In the genomic region with DNA sequence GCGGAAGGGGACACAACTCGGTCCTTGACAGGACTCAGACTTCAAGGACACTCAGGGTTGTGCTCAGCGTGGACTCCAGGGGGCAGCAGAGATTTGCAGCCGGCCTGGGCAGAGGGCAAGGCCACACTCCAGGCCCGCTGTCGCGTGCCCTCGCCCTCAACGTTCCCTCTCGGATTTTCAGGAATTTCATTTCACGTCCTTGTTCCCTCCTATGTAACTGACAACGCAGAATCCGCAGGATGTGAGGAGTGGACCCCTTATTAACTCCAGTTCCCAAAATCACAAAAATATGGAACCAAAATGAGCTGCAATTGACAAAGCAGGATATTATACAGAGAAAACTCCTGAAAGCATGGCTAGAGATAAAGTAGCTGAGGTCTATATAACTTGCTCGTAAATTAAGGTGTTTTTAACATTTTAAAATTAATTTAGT, we compare ENCODE assay signal across 8 cellular contexts. TPM values are rescaled to one million over a fixed set of nuclear protein-coding genes. Genes with fewer than 3 reads are reported as not detected.
A peak's percentile ranks its signal among the peaks of the same experiment; 100 is the strongest.
DNase-seq lines count a peak whose midpoint lies in the region; ATAC-seq lines count a peak whose summit lies in the region.

No MANE protein-coding gene starts in this region.

- no peak overlapping the region for H3K4me3 ChIP-seq in aorta (ENCODE audit: low read length in 2 of 2)

- intact Hi-C loops in posterior cingulate gyrus (cut with DNase I) (loop anchor here (1.0 to 10.0 kb wide), 2 partner anchors 137 to 324 kb away; no protein-coding TSS in a partner anchor), aorta (cut with DNase I) (loop anchor here (2.0 to 10.0 kb wide), 4 partner anchors 137 to 467 kb away; no protein-coding TSS in a partner anchor)

- no peaks in the 10 kb centered on the region for H3K36me3 ChIP-seq in aorta (ENCODE audit: control insufficient read depth in 1 of 2, insufficient read depth in 2 of 2, low read length in 1 of 2)

- H3K9me3 ChIP-seq in aorta (ENCODE audit: control insufficient read depth, low read length) = no peaks in the 10 kb centered on the region

- no peaks in the 10 kb centered on the region for H3K27me3 ChIP-seq in aorta (ENCODE audit: control insufficient read depth in 1 of 2, insufficient read depth in 2 of 2, low read length in 1 of 2)

- H3K4me1 ChIP-seq in aorta (ENCODE audit: control insufficient read depth in 1 of 2, insufficient read depth in 2 of 2, low read length in 2 of 2) = no peaks in the 10 kb centered on the region

- ATAC-seq in GM21526 (IDR thresholded peaks at IDR 0.05; ENCODE audit: low FRiP score, unreplicated experiment) = peak; percentile 94
- peak; percentile 95 for ATAC-seq in aorta (ENCODE audit: low FRiP score)

- WGBS in aorta, 2 donors = 14 to 22% methylated on average over 14 of the region's 14 CpGs

- DNase-seq in Daoy (ENCODE audit: low read depth) = peak; percentile 67
- DNase-seq in HT-29 (ENCODE audit: low spot score) = peak; percentile 64
- peak; percentile 17 to 41 for DNase-seq in SHP77 (lab: John Stamatoyannopoulos, UW)
- DNase-seq in activated effector memory CD4-positive, alpha-beta T cell treated with anti-CD3 and anti-CD28 coated beads, Interleukin-2, amount 50 U/mL, for 16 hours = peak; percentile 88
- DNase-seq in globus pallidus (ENCODE audit: low spot score) = peak; percentile 57
- peak; percentile 34 to 94 (median 72) for DNase-seq in posterior cingulate gyrus
- peak; percentile 75 to 89 for DNase-seq in aorta

- H3K27ac ChIP-seq in aorta (ENCODE audit: low read depth in 1 of 2, low read length in 2 of 2) = no peak overlapping the region

RNA-seq across cellular contexts. Expression of a gene that starts 21.0 kb away (rescaled TPM):
- 38.3 and 51.5 TPM in 2 replicates for total RNA-seq in Daoy (2014; rRNA removed; shearing (Covaris generic))
- 44.1 and 55.1 TPM in 2 replicates for total RNA-seq in HT-29 (2014; rRNA removed; shearing (Covaris generic))
- total RNA-seq in aorta = 10 to 100 TPM; 73.6 to 78.4 TPM
- 10 to 100 TPM; 65.1 to 72.0 TPM for polyA plus RNA-seq in aorta

Comparison
In these comparisons a context has a peak if more than half of its experiments do, and no peak if none do; other contexts are left out.
1. DNase-seq: peak in every context shown above with its lines; median percentile 88 in activated effector memory CD4-positive, alpha-beta T cell treated with anti-CD3 and anti-CD28 coated beads, Interleukin-2, amount 50 U/mL, for 16 hours; 82 in aorta; 72 in posterior cingulate gyrus; 67 in Daoy; 64 in HT-29; 57 in globus pallidus; 29 in SHP77.